ENCODE assay signal across 8 cellular contexts in the genomic region with DNA sequence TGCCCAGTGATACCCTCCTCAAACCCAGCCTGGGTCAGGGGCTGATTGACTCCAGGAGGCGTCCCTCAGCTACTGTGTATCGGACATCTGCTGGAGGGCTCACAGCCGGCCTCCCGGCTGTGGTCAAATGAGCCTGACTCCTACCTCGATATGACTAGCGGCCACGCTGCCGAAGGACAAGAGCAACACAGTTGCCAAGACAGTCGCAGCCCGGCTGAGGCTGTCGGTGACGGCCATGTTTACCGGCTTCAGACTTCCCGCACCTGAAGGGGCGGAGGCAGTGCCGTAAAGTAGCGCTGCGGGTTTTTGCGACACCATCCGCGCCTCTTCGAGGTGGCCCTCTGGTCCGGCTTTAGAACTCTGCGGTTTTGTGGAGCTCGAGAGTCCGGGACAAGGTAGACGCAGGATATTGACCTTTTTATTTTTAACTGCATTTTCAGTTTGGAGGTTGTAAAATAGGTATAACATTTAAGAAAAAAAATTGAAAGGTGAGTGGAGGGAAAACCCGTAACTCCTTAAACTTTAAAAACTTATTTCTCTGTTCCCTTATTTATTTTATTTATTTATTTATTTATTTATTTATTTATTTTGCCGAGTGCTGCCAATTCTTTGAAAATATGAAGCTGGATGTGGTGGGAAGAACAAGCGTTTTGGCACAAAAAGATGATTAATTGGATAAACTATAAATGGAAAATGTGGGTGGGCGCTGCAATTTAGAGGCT. TPM values are rescaled to one million over a fixed set of nuclear protein-coding genes. Genes with fewer than 3 reads are reported as not detected.
DNase-seq lines count a peak whose midpoint lies in the region; ATAC-seq and TF ChIP-seq lines count a peak whose summit lies in the region.

TSS of gene PIGK (minus strand) at position 265 of the 722 bp plus-strand sequence. CDS start at position 237, 28 bp downstream.

- H3K27ac ChIP-seq in osteoblast (ENCODE audit: low read depth, low read length) (peak within 1 kb of the TSS; percentile 62), thoracic aorta (peak within 1 kb of the TSS; percentile 66 to 68)

- H3K4me3 ChIP-seq in osteoblast (ENCODE audit: insufficient read depth, low read length) (peak within 1 kb of the TSS; percentile 89), thoracic aorta (peak within 1 kb of the TSS; percentile 71)

- peaks cover 11% of the 10 kb centered on the region for H3K4me1 ChIP-seq in osteoblast (ENCODE audit: insufficient read depth, low read length)
- peaks cover 5 to 9% of the 10 kb centered on the region in 2 donors for H3K4me1 ChIP-seq in thoracic aorta (ENCODE audit: control insufficient read depth in 1 of 2, low read depth in 2 of 2)

- CTCF ChIA-PET in GM10248 (lab: Yijun Ruan, JAX): no interaction called here

- H3K4me3 Mint-ChIP-seq in activated naive CD8-positive, alpha-beta T cell treated with anti-CD3 and anti-CD28 coated beads for 36 hours: peak within 1 kb of the TSS; percentile 94
- peak within 1 kb of the TSS; percentile 97 for H3K4me3 Mint-ChIP-seq in glutamatergic neuron (ENCODE audit: unreplicated experiment)

- ATAC-seq in HG02588 (IDR thresholded peaks at IDR 0.05; ENCODE audit: unreplicated experiment) (peak; percentile 94), thoracic aorta (ENCODE audit: insufficient number of reproducible peaks, low FRiP score, low read depth) (peak; percentile 77)

- POLR2A ChIA-PET in GM10248 (lab: Yijun Ruan, JAX): no interaction called here

- peaks cover 32% of the 10 kb centered on the region for H3K4me1 Mint-ChIP-seq in activated naive CD8-positive, alpha-beta T cell treated with anti-CD3 and anti-CD28 coated beads for 36 hours
- H3K4me1 Mint-ChIP-seq in glutamatergic neuron (ENCODE audit: low read depth, unreplicated experiment): peaks cover 2% of the 10 kb centered on the region

- TF ChIP-seq CTCF in GM10248 (IDR thresholded peaks at IDR 0.05; ENCODE audit: control extremely low read depth, extremely low read depth, low read depth, missing control alignments): no peak
- no peak for TF ChIP-seq CTCF in glutamatergic neuron (IDR thresholded peaks at IDR 0.05; ENCODE audit: partially characterized antibody, unreplicated experiment)
- TF ChIP-seq CTCF in osteoblast (IDR thresholded peaks at IDR 0.05; ENCODE audit: extremely low read depth, low read depth, low read length): no peak
- no peak for TF ChIP-seq CTCF in thoracic aorta (IDR thresholded peaks at IDR 0.05)

- peak within 1 kb of the TSS; percentile 89 for H3K4me2 ChIP-seq in osteoblast (ENCODE audit: insufficient read depth, low read length)

- H2AFZ ChIP-seq in osteoblast (ENCODE audit: low read length): peak within 1 kb of the TSS; percentile 100

- H3K79me2 ChIP-seq in osteoblast (ENCODE audit: insufficient read depth, low read length): peaks cover 9% of the 10 kb centered on the region

- no peaks in the 10 kb centered on the region for H3K9me3 ChIP-seq in osteoblast (ENCODE audit: low read depth, low read length)
- no peaks in the 10 kb centered on the region for H3K9me3 ChIP-seq in thoracic aorta

- no peaks in the 10 kb centered on the region for H4K20me1 ChIP-seq in osteoblast (ENCODE audit: insufficient read depth, low read length)

- no peaks in the 10 kb centered on the region for H3K27me3 Mint-ChIP-seq in activated naive CD8-positive, alpha-beta T cell treated with anti-CD3 and anti-CD28 coated beads for 36 hours
- H3K27me3 Mint-ChIP-seq in glutamatergic neuron (ENCODE audit: unreplicated experiment): no peaks in the 10 kb centered on the region

- DNase-seq in GM10248 (ENCODE audit: extremely low spot score) (peak; percentile 80), NCI-H1092 (lab: John Stamatoyannopoulos, UW) (peak; percentile 78), SKM-1 treated with dmso at 0.1 percent for 144 hours (lab: John Stamatoyannopoulos, UW; ENCODE audit: unreplicated experiment) (peak; percentile 81), glutamatergic neuron (peak; percentile 88), osteoblast (ENCODE audit: insufficient read length, low spot score, missing footprints) (peak; percentile 76), thoracic aorta (ENCODE audit: low spot score) (peak; percentile 38)
- DNase-seq in activated naive CD8-positive, alpha-beta T cell treated with anti-CD3 and anti-CD28 coated beads for 36 hours: peak; percentile 87

- peak within 1 kb of the TSS; percentile 93 for H3K27ac Mint-ChIP-seq in activated naive CD8-positive, alpha-beta T cell treated with anti-CD3 and anti-CD28 coated beads for 36 hours
- peak within 1 kb of the TSS; percentile 92 for H3K27ac Mint-ChIP-seq in glutamatergic neuron (ENCODE audit: unreplicated experiment)

- H3K36me3 Mint-ChIP-seq in activated naive CD8-positive, alpha-beta T cell treated with anti-CD3 and anti-CD28 coated beads for 36 hours: peaks cover 29% of the 10 kb centered on the region
- peaks cover 6% of the 10 kb centered on the region for H3K36me3 Mint-ChIP-seq in glutamatergic neuron (ENCODE audit: unreplicated experiment)

- H3K27me3 ChIP-seq in osteoblast (ENCODE audit: insufficient read depth, low read length) (no peaks in the 10 kb centered on the region), thoracic aorta (replicated peaks; ENCODE audit: insufficient read depth) (no peaks in the 10 kb centered on the region)

- peaks cover 1% of the 10 kb centered on the region for H3K9me3 Mint-ChIP-seq in activated naive CD8-positive, alpha-beta T cell treated with anti-CD3 and anti-CD28 coated beads for 36 hours
- peaks cover 4% of the 10 kb centered on the region for H3K9me3 Mint-ChIP-seq in glutamatergic neuron (ENCODE audit: unreplicated experiment)

- H3K36me3 ChIP-seq in osteoblast (ENCODE audit: insufficient read depth, low read length) (no peaks in the 10 kb centered on the region), thoracic aorta (no peaks in the 10 kb centered on the region)

RNA-seq across cellular contexts. Expression of gene PIGK, which starts in this region (rescaled TPM):
- 10 to 100 TPM; 21.4 to 23.1 TPM for total RNA-seq in activated naive CD8-positive, alpha-beta T cell treated with anti-CD3 and anti-CD28 coated beads for 36 hours
- total RNA-seq in glutamatergic neuron (ENCODE audit: unreplicated experiment) (15.3 TPM), osteoblast (46.3 and 51.3 TPM in 2 replicates), thoracic aorta (10 to 100 TPM; 14.9 to 21.7 TPM)

Comparison
In these comparisons a context has a peak if more than half of its experiments do, and no peak if none do; other contexts are left out.
1. Peak in every context shown above with its lines: DNase-seq, ATAC-seq, H3K4me3 ChIP-seq and H3K27ac ChIP-seq.
2. DNase-seq: peak in every context shown above with its lines; median percentile 88 in glutamatergic neuron; 87 in activated naive CD8-positive, alpha-beta T cell treated with anti-CD3 and anti-CD28 coated beads for 36 hours; 81 in SKM-1 treated with dmso at 0.1 percent for 144 hours; 80 in GM10248; 78 in NCI-H1092; 76 in osteoblast; 38 in thoracic aorta.